Comparison of ENCODE assay signal across 14 cellular contexts in the genomic region with DNA sequence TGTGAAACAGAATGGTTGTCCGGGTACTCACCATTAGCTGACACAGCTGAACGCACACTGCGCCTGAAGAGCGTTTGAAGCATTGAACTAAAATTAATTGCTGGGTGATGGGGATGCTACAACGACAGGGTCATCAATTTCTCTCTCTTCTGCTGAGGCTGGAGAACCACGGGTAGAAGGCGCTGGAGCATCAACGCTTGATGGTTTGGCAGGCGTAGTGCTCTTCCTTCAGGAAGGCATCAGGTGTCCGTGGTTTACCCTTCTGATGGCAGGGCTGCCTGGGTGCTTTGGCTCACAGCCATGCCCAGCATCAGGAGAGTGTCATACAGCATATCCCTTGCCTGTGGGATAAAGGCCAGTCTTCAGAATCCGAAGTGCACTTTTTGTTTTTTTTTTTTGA. TPM values are rescaled to one million over a fixed set of nuclear protein-coding genes. Genes with fewer than 3 reads are reported as not detected.
DNase-seq lines count a peak whose midpoint lies in the region; ATAC-seq and TF ChIP-seq lines count a peak whose summit lies in the region.
"Had no signal": no experiment of that assay in that cellular context is flagged by ENCODE, and none has a peak within 500 bp of the region (broad histone marks: within the 10 kb centered on the region; RNA-seq: fewer than 3 reads in every experiment).

No MANE protein-coding gene starts in this region.

- H3K36me3 ChIP-seq in vagina, result no peaks in the 10 kb centered on the region
- H3K36me3 ChIP-seq: right atrium auricular region had no signal

- no peaks in the 10 kb centered on the region for H3K27me3 ChIP-seq in vagina
- H3K27me3 ChIP-seq: right atrium auricular region had no signal

- H3K36me3 Mint-ChIP-seq in activated naive CD4-positive, alpha-beta T cell treated with anti-CD3 and anti-CD28 coated beads, Interleukin-2, amount 10 ng/mL, durations not matched to agents 7 days and 5 days, result peaks cover 22% of the 10 kb centered on the region
- H3K36me3 Mint-ChIP-seq in activated naive CD8-positive, alpha-beta T cell treated with anti-CD3 and anti-CD28 coated beads for 36 hours, result peaks cover 9% of the 10 kb centered on the region
- H3K36me3 Mint-ChIP-seq in MCF 10A (ENCODE audit: insufficient read depth, unreplicated experiment), result no peaks in the 10 kb centered on the region

- POLR2A ChIA-PET in MCF 10A (lab: Yijun Ruan, JAX), result no interaction called here

- DNase-seq in activated naive CD4-positive, alpha-beta T cell treated with anti-CD3 and anti-CD28 coated beads, Interleukin-2, amount 10 ng/mL, durations not matched to agents 7 days and 5 days, result no peak
- DNase-seq in activated naive CD4-positive, alpha-beta T cell (lab: John Stamatoyannopoulos, UW), result no peak
- peak; percentile 35 for DNase-seq in NCI-H2029 (lab: John Stamatoyannopoulos, UW)
- DNase-seq in activated naive CD8-positive, alpha-beta T cell treated with anti-CD3 and anti-CD28 coated beads for 36 hours, result no peak
- no peak for DNase-seq in vagina (ENCODE audit: extremely low spot score in 2 of 2)
- DNase-seq in MCF 10A (ENCODE audit: unreplicated experiment), result no peak
- DNase-seq: activated gamma-delta T cell, PC-3, trophoblast cell had no signal

- CTCF ChIA-PET in activated naive CD4-positive, alpha-beta T cell treated with anti-CD3 and anti-CD28 coated beads, Interleukin-2, amount 10 ng/mL, durations not matched to agents 7 days and 5 days (lab: Charles Lee), result interaction anchor here (1.1 to 4.1 kb wide), 9 partner anchors 8 to 243 kb away, joined by 4 to 31 read pairs (median 10); no protein-coding TSS in a partner anchor
- CTCF ChIA-PET in MCF 10A (lab: Yijun Ruan, JAX), result interaction anchor here (1.0 kb wide), 1 partner anchor 14 kb away, joined by 3 read pairs; no protein-coding TSS in a partner anchor

- H3K4me3 ChIP-seq in vagina, result no peak overlapping the region
- H3K4me3 ChIP-seq: right atrium auricular region had no signal

- peak overlapping the region; percentile 61 for H3K27ac ChIP-seq in vagina
- H3K27ac ChIP-seq: right atrium auricular region had no signal

- H3K27ac Mint-ChIP-seq in activated naive CD4-positive, alpha-beta T cell treated with anti-CD3 and anti-CD28 coated beads, Interleukin-2, amount 10 ng/mL, durations not matched to agents 7 days and 5 days, result peak overlapping the region; percentile 97
- H3K27ac Mint-ChIP-seq in activated naive CD8-positive, alpha-beta T cell treated with anti-CD3 and anti-CD28 coated beads for 36 hours, result peak overlapping the region; percentile 46
- no peak overlapping the region for H3K27ac Mint-ChIP-seq in MCF 10A (ENCODE audit: low read depth, unreplicated experiment)

- peaks cover 44% of the 10 kb centered on the region for H3K4me1 ChIP-seq in vagina
- H3K4me1 ChIP-seq: right atrium auricular region had no signal

- no peak for TF ChIP-seq POLR2A in vagina (IDR thresholded peaks at IDR 0.05)

- no peak for ATAC-seq in HG03045 (IDR thresholded peaks at IDR 0.05; ENCODE audit: unreplicated experiment)
- ATAC-seq in GM19035 (IDR thresholded peaks at IDR 0.05; ENCODE audit: unreplicated experiment), result no peak
- ATAC-seq: HCT116, PC-3 had no signal

- H3K9me3 Mint-ChIP-seq in activated naive CD4-positive, alpha-beta T cell treated with anti-CD3 and anti-CD28 coated beads, Interleukin-2, amount 10 ng/mL, durations not matched to agents 7 days and 5 days, result no peaks in the 10 kb centered on the region
- H3K9me3 Mint-ChIP-seq in activated naive CD8-positive, alpha-beta T cell treated with anti-CD3 and anti-CD28 coated beads for 36 hours, result no peaks in the 10 kb centered on the region
- H3K9me3 Mint-ChIP-seq in MCF 10A (ENCODE audit: unreplicated experiment), result no peaks in the 10 kb centered on the region

- peak overlapping the region; percentile 82 for H3K4me3 Mint-ChIP-seq in activated naive CD4-positive, alpha-beta T cell treated with anti-CD3 and anti-CD28 coated beads, Interleukin-2, amount 10 ng/mL, durations not matched to agents 7 days and 5 days
- H3K4me3 Mint-ChIP-seq in activated naive CD8-positive, alpha-beta T cell treated with anti-CD3 and anti-CD28 coated beads for 36 hours, result peak overlapping the region; percentile 29
- H3K4me3 Mint-ChIP-seq in MCF 10A (ENCODE audit: unreplicated experiment), result no peak overlapping the region

- intact Hi-C loops in vagina (cut with DNase I) (no loop called here), MCF 10A (cut with micrococcal nuclease) (no loop called here)

- H3K27me3 Mint-ChIP-seq in activated naive CD4-positive, alpha-beta T cell treated with anti-CD3 and anti-CD28 coated beads, Interleukin-2, amount 10 ng/mL, durations not matched to agents 7 days and 5 days, result no peaks in the 10 kb centered on the region
- no peaks in the 10 kb centered on the region for H3K27me3 Mint-ChIP-seq in activated naive CD8-positive, alpha-beta T cell treated with anti-CD3 and anti-CD28 coated beads for 36 hours
- peaks cover 17% of the 10 kb centered on the region for H3K27me3 Mint-ChIP-seq in MCF 10A (ENCODE audit: insufficient read depth, unreplicated experiment)

- BruUV-seq in MCF 10A (replicated peaks; lab: Mats Ljungman, UMichigan), result no TSS peak

- TF ChIP-seq CTCF in vagina (IDR thresholded peaks at IDR 0.05) (no peak), MCF 10A (IDR thresholded peaks at IDR 0.05; ENCODE audit: unreplicated experiment) (no peak)

- H3K9me3 ChIP-seq in vagina, result no peaks in the 10 kb centered on the region
- H3K9me3 ChIP-seq: right atrium auricular region had no signal

- H3K4me1 Mint-ChIP-seq in activated naive CD4-positive, alpha-beta T cell treated with anti-CD3 and anti-CD28 coated beads, Interleukin-2, amount 10 ng/mL, durations not matched to agents 7 days and 5 days, result peaks cover 93% of the 10 kb centered on the region
- peaks cover 78% of the 10 kb centered on the region for H3K4me1 Mint-ChIP-seq in activated naive CD8-positive, alpha-beta T cell treated with anti-CD3 and anti-CD28 coated beads for 36 hours
- no peaks in the 10 kb centered on the region for H3K4me1 Mint-ChIP-seq in MCF 10A (ENCODE audit: insufficient read depth, unreplicated experiment)

RNA-seq across cellular contexts. Expression of a gene that starts 46.9 kb away (rescaled TPM):
- total RNA-seq in activated naive CD8-positive, alpha-beta T cell treated with anti-CD3 and anti-CD28 coated beads for 36 hours, result not detected
- not detected for total RNA-seq in vagina
- total RNA-seq in MCF 10A (2022), result not detected in 2 replicates
- total RNA-seq: mucosa of gallbladder, PC-3 had no signal
